28 cellular contexts compared by ENCODE assay signal in genomic region chr6:115768469-115768868, GRCh38.
A peak's percentile ranks its signal among the peaks of the same experiment; 100 is the strongest.
DNase-seq lines count a peak whose midpoint lies in the region; ATAC-seq and TF ChIP-seq lines count a peak whose summit lies in the region.
"Had no signal": no experiment of that assay in that cellular context is flagged by ENCODE, and none has a peak within 500 bp of the region (broad histone marks: within the 10 kb centered on the region; RNA-seq: fewer than 3 reads in every experiment).

No MANE protein-coding gene starts in this region.

- no peak overlapping the region for H3K4me3 ChIP-seq in SK-N-SH (ENCODE audit: low read depth in 2 of 2, low read length in 1 of 2)
- H3K4me3 ChIP-seq: A549; BLaER1; BLaER1 treated with 17β-estradiol and CSF1 and Interleukin-3, amounts not matched to agents 10 nM and 100 nM had no signal

- no peaks in the 10 kb centered on the region for H3K79me2 ChIP-seq in SK-N-SH (ENCODE audit: insufficient read depth)

- DNase-seq in SK-N-SH (peak; percentile 9), SK-N-DZ (ENCODE audit: low spot score) (peak; percentile 12), left lobe of liver (ENCODE audit: low spot score) (no peak)
- DNase-seq: 8988T; ACHN; AML-193; BE2C; C1 segment of cervical spinal cord; Caco-2; Calu3; CD4-positive, alpha-beta memory T cell; CD4-positive, alpha-beta T cell; CD4-positive, CD25-positive, alpha-beta regulatory T cell; CD8-positive, alpha-beta memory T cell; CD8-positive, alpha-beta T cell; COR-L47; DMS 273 treated with DMSO at 0.1 percent for 48 hours; DMS153; DMS53; DMS79; DMS79 treated with DMSO at 0.1 percent for 48 hours; DND-41 had no signal

- no peak for TF ChIP-seq CTCF in SK-N-SH (IDR thresholded peaks at IDR 0.05)

- TF ChIP-seq EP300 in SK-N-SH (IDR thresholded peaks at IDR 0.05; ENCODE audit: borderline replicate concordance in 1 of 2, low read depth in 1 of 2, low read length in 1 of 2), result peak in 1 of 2 experiments; percentile 87; a peak in 2 of 4 replicates

- H3K9ac ChIP-seq in SK-N-SH, result no peak overlapping the region
- H3K9ac ChIP-seq: BLaER1; BLaER1 treated with 17β-estradiol and CSF1 and Interleukin-3, amounts not matched to agents 10 nM and 100 nM had no signal

- H3K36me3 ChIP-seq in SK-N-SH (replicated peaks in 1 of 2; ENCODE audit: control insufficient read depth in 1 of 2, insufficient read depth in 2 of 2, low read length in 1 of 2), result no peaks in the 10 kb centered on the region
- H3K36me3 ChIP-seq: BE2C; BLaER1; BLaER1 treated with 17β-estradiol and CSF1 and Interleukin-3, amounts not matched to agents 10 nM and 100 nM had no signal

- no peaks in the 10 kb centered on the region for H3K9me3 ChIP-seq in SK-N-SH
- H3K9me3 ChIP-seq: A549; BE2C; BLaER1; BLaER1 treated with 17β-estradiol and CSF1 and Interleukin-3, amounts not matched to agents 10 nM and 100 nM; Caco-2 had no signal

- no peak overlapping the region for H3K4me2 ChIP-seq in SK-N-SH
- H3K4me2 ChIP-seq: A549, BLaER1 had no signal

- TF ChIP-seq RAD21 in SK-N-SH (IDR thresholded peaks at IDR 0.05; ENCODE audit: low read length), result peak; percentile 12; the same call in 1 of the 2 replicates

- no peaks in the 10 kb centered on the region for H3K9me2 ChIP-seq in SK-N-SH

- peaks cover 0 to 16% of the 10 kb centered on the region in 2 experiments; a peak in 2 of 4 replicates for H3K4me1 ChIP-seq in SK-N-SH (ENCODE audit: control insufficient read depth in 1 of 2, insufficient read depth in 2 of 2, low read depth in 1 of 2, low read length in 1 of 2)
- H3K4me1 ChIP-seq: A549, Caco-2 had no signal

- ATAC-seq in SK-N-SH treated with all-trans-retinoic acid at 6 μM for 48 hours (no peak), left lobe of liver (no peak)
- ATAC-seq: A549; CD8-positive, alpha-beta T cell had no signal

- POLR2A ChIA-PET in SK-N-SH (lab: Yijun Ruan, JAX), result no interaction called here

- no peaks in the 10 kb centered on the region for H3F3A ChIP-seq in SK-N-SH (replicated peaks; ENCODE audit: insufficient read depth)

- CTCF ChIA-PET in SK-N-SH (lab: Yijun Ruan, JAX), result interaction anchor here (0.7 to 1.3 kb wide), 2 partner anchors 9 to 16 kb away, joined by 3 read pairs; no protein-coding TSS in a partner anchor

- H4K20me1 ChIP-seq in SK-N-SH (ENCODE audit: insufficient read depth), result no peaks in the 10 kb centered on the region
- H4K20me1 ChIP-seq: BLaER1; BLaER1 treated with 17β-estradiol and CSF1 and Interleukin-3, amounts not matched to agents 10 nM and 100 nM had no signal

- no peak overlapping the region for H2AFZ ChIP-seq in SK-N-SH (ENCODE audit: low read depth)

- H3K27ac ChIP-seq in SK-N-SH (ENCODE audit: low read depth in 2 of 2, low read length in 1 of 2), result peak overlapping the region in 1 of 2 experiments; percentile 68; a peak in 2 of 4 replicates
- H3K27ac ChIP-seq: 22Rv1, A549, BLaER1, C4-2B had no signal

- H3K27me3 ChIP-seq in SK-N-SH (ENCODE audit: insufficient read depth), result no peaks in the 10 kb centered on the region
- H3K27me3 ChIP-seq: BE2C; BLaER1; BLaER1 treated with 17β-estradiol and CSF1 and Interleukin-3, amounts not matched to agents 10 nM and 100 nM had no signal

TF ChIP-seq in SK-N-SH, 30 proteins besides CTCF, POLR2A, EP300 and RAD21:
- TF ChIP-seq MXI1 (IDR thresholded peaks at IDR 0.05; ENCODE audit: low read depth, low read length) (peak; percentile 29; the same call in 1 of the 2 replicates), GABPA (IDR thresholded peaks at IDR 0.05; ENCODE audit: low read depth) (no peak), RCOR1 (IDR thresholded peaks at IDR 0.05; ENCODE audit: low read length) (peak; percentile 75)

TF ChIP-seq in SK-N-SH treated with all-trans-retinoic acid at 6 μM for 48 hours, 23 proteins besides CTCF, POLR2A, EP300 and RAD21:
- TF ChIP-seq ZFP30 (CRISPR knock-in tag; IDR thresholded peaks at IDR 0.05), result no peak
